ENCODE assay signal across 1 cellular context in genomic region chr11:131662310-131662709, GRCh38.
TF ChIP-seq lines count a peak whose summit lies in the region.

No MANE protein-coding gene starts in this region.

TF ChIP-seq in GM23338, 12 proteins besides CTCF, POLR2A, EP300 and RAD21 (continued from another document):
- TF ChIP-seq, protein P1, sequence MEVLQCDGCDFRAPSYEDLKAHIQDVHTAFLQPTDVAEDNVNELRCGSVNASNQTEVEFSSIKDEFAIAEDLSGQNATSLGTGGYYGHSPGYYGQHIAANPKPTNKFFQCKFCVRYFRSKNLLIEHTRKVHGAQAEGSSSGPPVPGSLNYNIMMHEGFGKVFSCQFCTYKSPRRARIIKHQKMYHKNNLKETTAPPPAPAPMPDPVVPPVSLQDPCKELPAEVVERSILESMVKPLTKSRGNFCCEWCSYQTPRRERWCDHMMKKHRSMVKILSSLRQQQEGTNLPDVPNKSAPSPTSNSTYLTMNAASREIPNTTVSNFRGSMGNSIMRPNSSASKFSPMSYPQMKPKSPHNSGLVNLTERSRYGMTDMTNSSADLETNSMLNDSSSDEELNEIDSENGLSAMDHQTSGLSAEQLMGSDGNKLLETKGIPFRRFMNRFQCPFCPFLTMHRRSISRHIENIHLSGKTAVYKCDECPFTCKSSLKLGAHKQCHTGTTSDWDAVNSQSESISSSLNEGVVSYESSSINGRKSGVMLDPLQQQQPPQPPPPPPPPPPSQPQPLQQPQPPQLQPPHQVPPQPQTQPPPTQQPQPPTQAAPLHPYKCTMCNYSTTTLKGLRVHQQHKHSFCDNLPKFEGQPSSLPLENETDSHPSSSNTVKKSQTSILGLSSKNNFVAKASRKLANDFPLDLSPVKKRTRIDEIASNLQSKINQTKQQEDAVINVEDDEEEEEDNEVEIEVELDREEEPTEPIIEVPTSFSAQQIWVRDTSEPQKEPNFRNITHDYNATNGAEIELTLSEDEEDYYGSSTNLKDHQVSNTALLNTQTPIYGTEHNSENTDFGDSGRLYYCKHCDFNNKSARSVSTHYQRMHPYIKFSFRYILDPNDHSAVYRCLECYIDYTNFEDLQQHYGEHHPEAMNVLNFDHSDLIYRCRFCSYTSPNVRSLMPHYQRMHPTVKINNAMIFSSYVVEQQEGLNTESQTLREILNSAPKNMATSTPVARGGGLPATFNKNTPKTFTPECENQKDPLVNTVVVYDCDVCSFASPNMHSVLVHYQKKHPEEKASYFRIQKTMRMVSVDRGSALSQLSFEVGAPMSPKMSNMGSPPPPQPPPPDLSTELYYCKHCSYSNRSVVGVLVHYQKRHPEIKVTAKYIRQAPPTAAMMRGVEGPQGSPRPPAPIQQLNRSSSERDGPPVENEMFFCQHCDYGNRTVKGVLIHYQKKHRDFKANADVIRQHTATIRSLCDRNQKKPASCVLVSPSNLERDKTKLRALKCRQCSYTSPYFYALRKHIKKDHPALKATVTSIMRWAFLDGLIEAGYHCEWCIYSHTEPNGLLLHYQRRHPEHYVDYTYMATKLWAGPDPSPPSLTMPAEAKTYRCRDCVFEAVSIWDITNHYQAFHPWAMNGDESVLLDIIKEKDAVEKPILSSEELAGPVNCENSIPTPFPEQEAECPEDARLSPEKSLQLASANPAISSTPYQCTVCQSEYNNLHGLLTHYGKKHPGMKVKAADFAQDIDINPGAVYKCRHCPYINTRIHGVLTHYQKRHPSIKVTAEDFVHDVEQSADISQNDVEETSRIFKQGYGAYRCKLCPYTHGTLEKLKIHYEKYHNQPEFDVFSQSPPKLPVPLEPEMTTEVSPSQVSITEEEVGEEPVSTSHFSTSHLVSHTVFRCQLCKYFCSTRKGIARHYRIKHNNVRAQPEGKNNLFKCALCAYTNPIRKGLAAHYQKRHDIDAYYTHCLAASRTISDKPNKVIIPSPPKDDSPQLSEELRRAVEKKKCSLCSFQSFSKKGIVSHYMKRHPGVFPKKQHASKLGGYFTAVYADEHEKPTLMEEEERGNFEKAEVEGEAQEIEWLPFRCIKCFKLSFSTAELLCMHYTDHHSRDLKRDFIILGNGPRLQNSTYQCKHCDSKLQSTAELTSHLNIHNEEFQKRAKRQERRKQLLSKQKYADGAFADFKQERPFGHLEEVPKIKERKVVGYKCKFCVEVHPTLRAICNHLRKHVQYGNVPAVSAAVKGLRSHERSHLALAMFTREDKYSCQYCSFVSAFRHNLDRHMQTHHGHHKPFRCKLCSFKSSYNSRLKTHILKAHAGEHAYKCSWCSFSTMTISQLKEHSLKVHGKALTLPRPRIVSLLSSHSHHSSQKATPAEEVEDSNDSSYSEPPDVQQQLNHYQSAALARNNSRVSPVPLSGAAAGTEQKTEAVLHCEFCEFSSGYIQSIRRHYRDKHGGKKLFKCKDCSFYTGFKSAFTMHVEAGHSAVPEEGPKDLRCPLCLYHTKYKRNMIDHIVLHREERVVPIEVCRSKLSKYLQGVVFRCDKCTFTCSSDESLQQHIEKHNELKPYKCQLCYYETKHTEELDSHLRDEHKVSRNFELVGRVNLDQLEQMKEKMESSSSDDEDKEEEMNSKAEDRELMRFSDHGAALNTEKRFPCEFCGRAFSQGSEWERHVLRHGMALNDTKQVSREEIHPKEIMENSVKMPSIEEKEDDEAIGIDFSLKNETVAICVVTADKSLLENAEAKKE (CRISPR knock-in tag; IDR thresholded peaks at IDR 0.05): no peak
- TF ChIP-seq JUNB (IDR thresholded peaks at IDR 0.05; ENCODE audit: unreplicated experiment): no peak
- no peak for TF ChIP-seq EZH2 (IDR thresholded peaks at IDR 0.05; ENCODE audit: low read depth, unreplicated experiment)
- no peak for TF ChIP-seq NANOG (IDR thresholded peaks at IDR 0.05; ENCODE audit: borderline replicate concordance)
- no peak for TF ChIP-seq ETS1 (IDR thresholded peaks at IDR 0.05)
- no peak for TF ChIP-seq STAT1 (IDR thresholded peaks at IDR 0.05; ENCODE audit: unreplicated experiment)
- no peak for TF ChIP-seq ZNF114 (CRISPR knock-in tag; IDR thresholded peaks at IDR 0.05)
- TF ChIP-seq REST (IDR thresholded peaks at IDR 0.05; ENCODE audit: unreplicated experiment): no peak
- TF ChIP-seq CREB1 (CRISPR knock-in tag; IDR thresholded peaks at IDR 0.05; ENCODE audit: low read depth): no peak
TF ChIP-seq in GM23338: peak in this region for 0.
